10 cellular contexts compared by ENCODE assay signal in the genomic region with DNA sequence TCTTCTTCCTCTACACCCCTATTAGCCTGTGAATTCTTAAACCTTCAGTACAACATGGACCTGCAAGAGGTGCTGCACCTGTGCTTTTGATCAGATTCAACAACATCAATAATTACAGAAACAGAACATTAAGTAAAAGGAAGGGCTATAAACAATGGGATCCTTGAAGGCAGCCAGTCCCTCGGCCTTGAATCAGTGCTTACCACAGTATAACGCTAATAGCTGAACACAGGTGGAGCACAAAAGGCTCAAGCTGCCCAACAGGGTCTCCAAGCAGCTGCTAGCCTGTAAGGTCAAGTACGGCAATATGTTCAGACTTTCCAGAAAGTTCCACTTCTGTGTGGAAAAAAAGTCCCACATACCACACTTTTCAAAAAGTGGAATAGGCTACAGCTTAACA.
DNase-seq lines count a peak whose midpoint lies in the region; ATAC-seq lines count a peak whose summit lies in the region.
"Had no signal": no experiment of that assay in that cellular context is flagged by ENCODE, and none has a peak within 500 bp of the region (broad histone marks: within the 10 kb centered on the region; RNA-seq: fewer than 3 reads in every experiment).

No MANE protein-coding gene starts in this region.

- H3K9me3 ChIP-seq in esophagus (ENCODE audit: control insufficient read depth in 2 of 2, insufficient read depth in 1 of 2, low read depth in 1 of 2, low read length in 1 of 2), result no peaks in the 10 kb centered on the region
- H3K9me3 ChIP-seq: upper lobe of left lung had no signal

- peak overlapping the region; percentile 72 for H3K4me3 Mint-ChIP-seq in activated naive CD8-positive, alpha-beta T cell
- H3K4me3 Mint-ChIP-seq in activated naive CD8-positive, alpha-beta T cell treated with anti-CD3 and anti-CD28 coated beads, Interleukin-2, amount 50 U/mL, for 24 hours, result no peak overlapping the region
- H3K4me3 Mint-ChIP-seq in stimulated activated effector memory CD8-positive, alpha-beta T cell treated with anti-CD3 and anti-CD28 coated beads, Interleukin-12 subunit alpha, Interleukin-12 subunit beta, amount 100 ng/mL, for 72 hours, result peak overlapping the region; percentile 24

- peaks cover 59% of the 10 kb centered on the region for H3K4me1 Mint-ChIP-seq in activated naive CD8-positive, alpha-beta T cell (ENCODE audit: low read depth)
- peaks cover 44% of the 10 kb centered on the region for H3K4me1 Mint-ChIP-seq in activated naive CD8-positive, alpha-beta T cell treated with anti-CD3 and anti-CD28 coated beads, Interleukin-2, amount 50 U/mL, for 24 hours
- H3K4me1 Mint-ChIP-seq in stimulated activated effector memory CD8-positive, alpha-beta T cell treated with anti-CD3 and anti-CD28 coated beads, Interleukin-12 subunit alpha, Interleukin-12 subunit beta, amount 100 ng/mL, for 72 hours, result peaks cover 32% of the 10 kb centered on the region

- ATAC-seq in activated naive CD8-positive, alpha-beta T cell treated with anti-CD3 and anti-CD28 coated beads, Interleukin-2, amount 50 U/mL, for 24 hours, result no peak
- peak; percentile 12 for ATAC-seq in stimulated activated effector memory CD8-positive, alpha-beta T cell treated with anti-CD3 and anti-CD28 coated beads, Interleukin-12 subunit alpha, Interleukin-12 subunit beta, amount 100 ng/mL, for 72 hours

- H3K36me3 Mint-ChIP-seq in activated naive CD8-positive, alpha-beta T cell, result peaks cover 3% of the 10 kb centered on the region
- H3K36me3 Mint-ChIP-seq in activated naive CD8-positive, alpha-beta T cell treated with anti-CD3 and anti-CD28 coated beads, Interleukin-2, amount 50 U/mL, for 24 hours (ENCODE audit: low read depth), result no peaks in the 10 kb centered on the region
- no peaks in the 10 kb centered on the region for H3K36me3 Mint-ChIP-seq in stimulated activated effector memory CD8-positive, alpha-beta T cell treated with anti-CD3 and anti-CD28 coated beads, Interleukin-12 subunit alpha, Interleukin-12 subunit beta, amount 100 ng/mL, for 72 hours

- DNase-seq in activated naive CD8-positive, alpha-beta T cell treated with anti-CD3 and anti-CD28 coated beads, Interleukin-2, amount 50 U/mL, for 24 hours, result no peak
- DNase-seq in NCI-H1105 (lab: John Stamatoyannopoulos, UW) (peak; percentile 10), SHP77 (lab: John Stamatoyannopoulos, UW) (no peak), DMS153 (lab: John Stamatoyannopoulos, UW) (no peak), DMS114 treated with DMSO at 0.1 percent for 48 hours (lab: John Stamatoyannopoulos, UW; ENCODE audit: unreplicated experiment) (no peak)
- no peak for DNase-seq in stimulated activated effector memory CD8-positive, alpha-beta T cell treated with anti-CD3 and anti-CD28 coated beads, Interleukin-12 subunit alpha, Interleukin-12 subunit beta, amount 100 ng/mL, for 72 hours (ENCODE audit: low spot score in 2 of 2)
- DNase-seq: NCI-H446 had no signal

- peak overlapping the region; percentile 83 for H3K27ac Mint-ChIP-seq in activated naive CD8-positive, alpha-beta T cell
- H3K27ac Mint-ChIP-seq in activated naive CD8-positive, alpha-beta T cell treated with anti-CD3 and anti-CD28 coated beads, Interleukin-2, amount 50 U/mL, for 24 hours, result no peak overlapping the region
- no peak overlapping the region for H3K27ac Mint-ChIP-seq in stimulated activated effector memory CD8-positive, alpha-beta T cell treated with anti-CD3 and anti-CD28 coated beads, Interleukin-12 subunit alpha, Interleukin-12 subunit beta, amount 100 ng/mL, for 72 hours

- H3K36me3 ChIP-seq in esophagus (ENCODE audit: control insufficient read depth in 2 of 2, insufficient read depth in 2 of 2, low read length in 1 of 2), result no peaks in the 10 kb centered on the region
- H3K36me3 ChIP-seq: upper lobe of left lung had no signal

- no peaks in the 10 kb centered on the region for H3K27me3 ChIP-seq in esophagus (ENCODE audit: control insufficient read depth in 1 of 2, insufficient read depth in 2 of 2, low read length in 2 of 2)
- H3K27me3 ChIP-seq: upper lobe of left lung had no signal

- WGBS in esophagus, 2 donors, result 23 to 29% methylated on average over 3 of the region's 3 CpGs

- peaks cover 8% of the 10 kb centered on the region for H3K9me3 Mint-ChIP-seq in activated naive CD8-positive, alpha-beta T cell (ENCODE audit: low read depth)
- peaks cover 12% of the 10 kb centered on the region for H3K9me3 Mint-ChIP-seq in activated naive CD8-positive, alpha-beta T cell treated with anti-CD3 and anti-CD28 coated beads, Interleukin-2, amount 50 U/mL, for 24 hours
- H3K9me3 Mint-ChIP-seq in stimulated activated effector memory CD8-positive, alpha-beta T cell treated with anti-CD3 and anti-CD28 coated beads, Interleukin-12 subunit alpha, Interleukin-12 subunit beta, amount 100 ng/mL, for 72 hours, result peaks cover 3% of the 10 kb centered on the region

- peak overlapping the region; percentile 8 to 9 for H3K27ac ChIP-seq in esophagus (ENCODE audit: low read depth in 2 of 2, low read length in 1 of 2)

- H3K4me1 ChIP-seq in esophagus (ENCODE audit: control insufficient read depth in 2 of 2, insufficient read depth in 2 of 2, low read length in 1 of 2), result peaks cover 2 to 3% of the 10 kb centered on the region in 2 donors

- no peak overlapping the region for H3K4me3 ChIP-seq in esophagus (ENCODE audit: low read depth in 1 of 2, low read length in 2 of 2)
- H3K4me3 ChIP-seq: upper lobe of left lung had no signal

- no peaks in the 10 kb centered on the region for H3K27me3 Mint-ChIP-seq in activated naive CD8-positive, alpha-beta T cell
- H3K27me3 Mint-ChIP-seq in activated naive CD8-positive, alpha-beta T cell treated with anti-CD3 and anti-CD28 coated beads, Interleukin-2, amount 50 U/mL, for 24 hours, result no peaks in the 10 kb centered on the region
